ENCODE assay signal across 10 cellular contexts in the genomic region with DNA sequence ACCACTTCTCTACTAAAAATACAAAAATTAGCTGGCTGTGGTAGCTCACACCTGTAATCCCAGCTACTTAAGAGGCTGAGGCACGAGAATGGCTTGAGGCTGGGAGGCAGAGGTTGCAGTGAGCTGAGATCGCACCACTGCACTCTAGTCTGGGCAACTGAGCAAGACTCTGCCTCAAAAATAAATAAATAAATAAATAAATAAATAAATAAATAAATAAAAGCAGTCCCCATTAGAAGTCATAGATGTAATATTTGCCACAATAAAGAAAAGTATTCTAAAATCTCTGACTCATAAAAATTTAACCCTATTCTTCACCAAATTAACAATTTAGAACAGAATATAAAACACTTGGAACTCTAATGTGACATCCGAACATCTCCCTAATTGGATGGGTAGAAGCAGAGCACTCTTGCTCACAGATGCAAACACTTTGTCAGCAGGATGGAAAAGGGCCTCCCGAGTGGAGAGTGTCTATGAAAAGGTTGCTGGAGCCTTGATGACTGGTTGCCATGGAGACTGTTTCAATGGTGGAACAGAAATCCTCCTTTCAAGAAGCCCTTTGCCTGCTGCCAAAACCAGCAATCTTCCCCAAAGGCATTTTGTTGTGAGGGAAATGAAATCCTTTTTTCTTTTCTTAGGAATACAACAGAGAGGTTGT. TPM values are rescaled to one million over a fixed set of nuclear protein-coding genes. Genes with fewer than 3 reads are reported as not detected.
DNase-seq lines count a peak whose midpoint lies in the region; ATAC-seq and TF ChIP-seq lines count a peak whose summit lies in the region.
"Had no signal": no experiment of that assay in that cellular context is flagged by ENCODE, and none has a peak within 500 bp of the region (broad histone marks: within the 10 kb centered on the region; RNA-seq: fewer than 3 reads in every experiment).

No MANE protein-coding gene starts in this region.

- no peak overlapping the region for H3K4me3 Mint-ChIP-seq in mesothelial cell of epicardium
- no peak overlapping the region for H3K4me3 Mint-ChIP-seq in activated naive CD4-positive, alpha-beta T cell treated with anti-CD3 and anti-CD28 coated beads for 36 hours
- no peak overlapping the region for H3K4me3 Mint-ChIP-seq in activated naive CD8-positive, alpha-beta T cell treated with anti-CD3 and anti-CD28 coated beads for 36 hours

- H3K27ac ChIP-seq in ectodermal cell (ENCODE audit: insufficient read depth, low read depth, low read length, poor library complexity, severe bottlenecking): peak overlapping the region; percentile 64

- H3K4me3 ChIP-seq in ectodermal cell (ENCODE audit: insufficient read depth, low read depth, low read length): no peak overlapping the region
- H3K4me3 ChIP-seq: gastrocnemius medialis had no signal

- H3K36me3 Mint-ChIP-seq in mesothelial cell of epicardium: peaks cover 2% of the 10 kb centered on the region
- no peaks in the 10 kb centered on the region for H3K36me3 Mint-ChIP-seq in activated naive CD4-positive, alpha-beta T cell treated with anti-CD3 and anti-CD28 coated beads for 36 hours (ENCODE audit: low read depth)
- no peaks in the 10 kb centered on the region for H3K36me3 Mint-ChIP-seq in activated naive CD8-positive, alpha-beta T cell treated with anti-CD3 and anti-CD28 coated beads for 36 hours

- intact Hi-C loops in activated naive CD4-positive, alpha-beta T cell treated with anti-CD3 and anti-CD28 coated beads for 36 hours (cut with micrococcal nuclease): no loop called here

- TF ChIP-seq CTCF in mesothelial cell of epicardium (IDR thresholded peaks at IDR 0.05; ENCODE audit: unreplicated experiment): no peak

- H3K9me3 ChIP-seq in ectodermal cell (ENCODE audit: control insufficient read depth, low read length): no peaks in the 10 kb centered on the region
- H3K9me3 ChIP-seq: gastrocnemius medialis had no signal

- H3K27me3 Mint-ChIP-seq in mesothelial cell of epicardium (ENCODE audit: low read depth): no peaks in the 10 kb centered on the region
- H3K27me3 Mint-ChIP-seq in activated naive CD4-positive, alpha-beta T cell treated with anti-CD3 and anti-CD28 coated beads for 36 hours (ENCODE audit: low read depth): no peaks in the 10 kb centered on the region
- no peaks in the 10 kb centered on the region for H3K27me3 Mint-ChIP-seq in activated naive CD8-positive, alpha-beta T cell treated with anti-CD3 and anti-CD28 coated beads for 36 hours

- no peaks in the 10 kb centered on the region for H3K9me3 Mint-ChIP-seq in mesothelial cell of epicardium
- no peaks in the 10 kb centered on the region for H3K9me3 Mint-ChIP-seq in activated naive CD4-positive, alpha-beta T cell treated with anti-CD3 and anti-CD28 coated beads for 36 hours
- no peaks in the 10 kb centered on the region for H3K9me3 Mint-ChIP-seq in activated naive CD8-positive, alpha-beta T cell treated with anti-CD3 and anti-CD28 coated beads for 36 hours

- peak overlapping the region; percentile 28 for H3K27ac Mint-ChIP-seq in mesothelial cell of epicardium
- no peak overlapping the region for H3K27ac Mint-ChIP-seq in activated naive CD4-positive, alpha-beta T cell treated with anti-CD3 and anti-CD28 coated beads for 36 hours
- H3K27ac Mint-ChIP-seq in activated naive CD8-positive, alpha-beta T cell treated with anti-CD3 and anti-CD28 coated beads for 36 hours: no peak overlapping the region

- peaks cover 19% of the 10 kb centered on the region for H3K4me1 ChIP-seq in ectodermal cell (ENCODE audit: control insufficient read depth, insufficient read depth, low read length)
- H3K4me1 ChIP-seq: gastrocnemius medialis had no signal

- H3K27me3 ChIP-seq in ectodermal cell (ENCODE audit: control insufficient read depth, insufficient read depth, low read length, poor library complexity, severe bottlenecking): no peaks in the 10 kb centered on the region
- H3K27me3 ChIP-seq: gastrocnemius medialis had no signal

- no peaks in the 10 kb centered on the region for H3K36me3 ChIP-seq in ectodermal cell (ENCODE audit: control insufficient read depth, insufficient read depth, low read length)
- H3K36me3 ChIP-seq: gastrocnemius medialis had no signal

- peaks cover 6% of the 10 kb centered on the region for H3K4me1 Mint-ChIP-seq in mesothelial cell of epicardium
- no peaks in the 10 kb centered on the region for H3K4me1 Mint-ChIP-seq in activated naive CD4-positive, alpha-beta T cell treated with anti-CD3 and anti-CD28 coated beads for 36 hours (ENCODE audit: low read depth)
- no peaks in the 10 kb centered on the region for H3K4me1 Mint-ChIP-seq in activated naive CD8-positive, alpha-beta T cell treated with anti-CD3 and anti-CD28 coated beads for 36 hours

- peak; percentile 65 for DNase-seq in DMS53 (lab: John Stamatoyannopoulos, UW)
- DNase-seq in NCI-H2029 treated with DMSO at 0.1 percent for 48 hours (lab: John Stamatoyannopoulos, UW): peak; percentile 78
- DNase-seq in mesothelial cell of epicardium (ENCODE audit: low spot score in 2 of 2, unreplicated experiment in 2 of 2): no peak
- DNase-seq in activated naive CD4-positive, alpha-beta T cell treated with anti-CD3 and anti-CD28 coated beads for 36 hours: no peak
- DNase-seq in NCI-H510A treated with DMSO at 0.1 percent for 48 hours (lab: John Stamatoyannopoulos, UW): no peak
- DNase-seq in activated naive CD8-positive, alpha-beta T cell treated with anti-CD3 and anti-CD28 coated beads for 36 hours: no peak
- DNase-seq in left lobe of liver (ENCODE audit: low spot score): no peak
- DNase-seq: activated CD4-positive, alpha-beta T cell treated with anti-CD3 and anti-CD28 coated beads for 48 hours; gastrocnemius medialis had no signal

- CTCF ChIA-PET in activated naive CD4-positive, alpha-beta T cell treated with anti-CD3 and anti-CD28 coated beads for 36 hours (lab: Charles Lee): interaction anchor here (1.4 kb wide), 1 partner anchor 16 kb away, joined by 7 read pairs; no protein-coding TSS in a partner anchor

- WGBS in ectodermal cell, 2 experiments: 47% methylated on average over 4 of the region's 4 CpGs

- no peak for ATAC-seq in left lobe of liver

RNA-seq across cellular contexts. Expression of a gene that starts 38.9 kb away (rescaled TPM):
- 3.4 TPM for polyA plus RNA-seq in ectodermal cell (2013, experiment 1 of 4)
- polyA plus RNA-seq in ectodermal cell (2013, experiment 2 of 4): 3.3 TPM
- 3.0 TPM for polyA plus RNA-seq in ectodermal cell (2013, experiment 3 of 4)
- 3.6 TPM for polyA plus RNA-seq in ectodermal cell (2013, experiment 4 of 4)
- total RNA-seq in mesothelial cell of epicardium (7.7 to 8.2 TPM (median 8.0 TPM) in 3 replicates), left lobe of liver (3.0 TPM)
- total RNA-seq in activated naive CD4-positive, alpha-beta T cell treated with anti-CD3 and anti-CD28 coated beads for 36 hours: 10 to 100 TPM; 80.6 to 85.0 TPM
- 100 to 1,000 TPM; 169 to 170 TPM for total RNA-seq in activated naive CD8-positive, alpha-beta T cell treated with anti-CD3 and anti-CD28 coated beads for 36 hours

Comparison
In these comparisons a context has a peak if more than half of its experiments do, and no peak if none do; other contexts are left out.
1. DNase-seq: peak in DMS53 (single experiment) and NCI-H2029 treated with DMSO at 0.1 percent for 48 hours (single experiment); none in mesothelial cell of epicardium (0 of 2), activated naive CD4-positive, alpha-beta T cell treated with anti-CD3 and anti-CD28 coated beads for 36 hours (single experiment), NCI-H510A treated with DMSO at 0.1 percent for 48 hours (single experiment), activated naive CD8-positive, alpha-beta T cell treated with anti-CD3 and anti-CD28 coated beads for 36 hours (single experiment) and left lobe of liver (single experiment).